11 cellular contexts compared by ENCODE assay signal in the genomic region with DNA sequence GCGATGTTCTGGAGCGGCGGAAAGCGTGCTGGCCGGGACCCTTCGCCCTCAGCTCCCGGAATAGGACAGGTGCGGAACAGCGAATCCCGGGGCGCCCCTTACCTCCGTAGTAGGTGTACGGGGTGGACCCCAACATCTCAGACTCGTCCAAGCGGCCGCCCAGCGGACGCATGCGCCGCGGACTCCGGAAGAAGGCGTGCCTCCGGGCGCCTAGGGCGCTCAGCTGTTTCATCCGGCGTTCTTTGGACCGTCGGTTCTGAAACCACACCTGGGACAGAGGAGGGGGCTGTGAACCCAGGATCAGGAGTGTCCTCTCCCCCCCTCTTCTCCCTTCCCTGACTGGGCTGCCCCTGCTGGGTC. TPM values are rescaled to one million over a fixed set of nuclear protein-coding genes. Genes with fewer than 3 reads are reported as not detected.
DNase-seq lines count a peak whose midpoint lies in the region; ATAC-seq and TF ChIP-seq lines count a peak whose summit lies in the region.
"Had no signal": no experiment of that assay in that cellular context is flagged by ENCODE, and none has a peak within 500 bp of the region (broad histone marks: within the 10 kb centered on the region; RNA-seq: fewer than 3 reads in every experiment).

No MANE protein-coding gene starts in this region.

- TF ChIP-seq RAD21 in SK-N-SH (IDR thresholded peaks at IDR 0.05; ENCODE audit: low read length), result no peak

- intact Hi-C loops in activated T-helper 1 cell treated with anti-CD3 and anti-CD28 coated beads, Interleukin-12 subunit alpha, Interleukin-12 subunit beta, Interleukin-2, Interleukin-4 antibody, amounts not matched to agents 30 ng/mL and 10 ng/mL and 1 ng/mL, durations not matched to agents 14 hours and 24 hours and 36 hours (cut with micrococcal nuclease), result loop anchor here (5.0 kb wide), 2 partner anchors 935 to 1200 kb away; no protein-coding TSS in a partner anchor
- intact Hi-C loops in spleen (cut with DNase I; ENCODE audit: low total_unique reads), result loop anchor here (10.0 kb wide), 1 partner anchor 438 kb away; no protein-coding TSS in a partner anchor
- intact Hi-C loops in uterus (cut with DNase I; ENCODE audit: low total_unique reads), result no loop called here

- no peak overlapping the region for H3K27ac ChIP-seq in SK-N-SH (ENCODE audit: low read depth in 2 of 2, low read length in 1 of 2)
- no peak overlapping the region for H3K27ac ChIP-seq in spleen
- H3K27ac ChIP-seq in uterus, result no peak overlapping the region

- H3K9me3 ChIP-seq in SK-N-SH (no peaks in the 10 kb centered on the region), iPS-15b (ENCODE audit: control insufficient read depth, insufficient read depth, low read length) (no peaks in the 10 kb centered on the region), spleen (no peaks in the 10 kb centered on the region), uterus (no peaks in the 10 kb centered on the region)

- peaks cover 2% of the 10 kb centered on the region for H3K36me3 Mint-ChIP-seq in activated T-helper 1 cell treated with anti-CD3 and anti-CD28 coated beads, Interleukin-12 subunit alpha, Interleukin-12 subunit beta, Interleukin-2, Interleukin-4 antibody, amounts not matched to agents 30 ng/mL and 10 ng/mL and 1 ng/mL, durations not matched to agents 14 hours and 24 hours and 36 hours (ENCODE audit: low read depth)

- no peak overlapping the region for H2AFZ ChIP-seq in SK-N-SH (ENCODE audit: low read depth)

- peaks cover 12% of the 10 kb centered on the region; the same call in 1 of the 2 replicates for H4K20me1 ChIP-seq in SK-N-SH (ENCODE audit: insufficient read depth)

- H3K9me3 Mint-ChIP-seq in activated T-helper 1 cell treated with anti-CD3 and anti-CD28 coated beads, Interleukin-12 subunit alpha, Interleukin-12 subunit beta, Interleukin-2, Interleukin-4 antibody, amounts not matched to agents 30 ng/mL and 10 ng/mL and 1 ng/mL, durations not matched to agents 14 hours and 24 hours and 36 hours, result no peaks in the 10 kb centered on the region

- WGBS in SK-N-SH (ENCODE audit: low lambda C conversion rate), result 0% methylated on average over 7 of the region's 30 CpGs
- WGBS in spleen, 5 donors, result 3 to 5% (median 4%) methylated on average over 26 to 30 of the region's 30 CpGs

- peak; percentile 40 for DNase-seq in SK-N-SH
- no peak for DNase-seq in activated T-helper 1 cell treated with anti-CD3 and anti-CD28 coated beads, Interleukin-12 subunit alpha, Interleukin-12 subunit beta, Interleukin-2, Interleukin-4 antibody, amounts not matched to agents 30 ng/mL and 10 ng/mL and 1 ng/mL, durations not matched to agents 14 hours and 24 hours and 36 hours (ENCODE audit: low spot score)
- no peak for DNase-seq in spleen
- no peak for DNase-seq in uterus
- no peak for DNase-seq in activated effector memory CD4-positive, alpha-beta T cell treated with anti-CD3 and anti-CD28 coated beads, Interleukin-2, amount 50 U/mL, for 16 hours
- DNase-seq in midbrain (lab: John Stamatoyannopoulos, UW), result no peak
- DNase-seq: activated gamma-delta T cell treated with Interleukin-2 at 50 U/mL for 16 hours, AML-193 had no signal

- peak overlapping the region in 1 of 2 experiments; percentile 29; a peak in 1 of 4 replicates for H3K4me3 ChIP-seq in SK-N-SH (ENCODE audit: low read depth in 2 of 2, low read length in 1 of 2)
- H3K4me3 ChIP-seq in iPS-15b (ENCODE audit: low read depth, low read length), result peak overlapping the region; percentile 62
- peak overlapping the region in 7 of 8 donors; percentile 31 to 65 (median 38) for H3K4me3 ChIP-seq in spleen
- H3K4me3 ChIP-seq in uterus, result no peak overlapping the region

- peaks cover 11% of the 10 kb centered on the region for H3K4me1 Mint-ChIP-seq in activated T-helper 1 cell treated with anti-CD3 and anti-CD28 coated beads, Interleukin-12 subunit alpha, Interleukin-12 subunit beta, Interleukin-2, Interleukin-4 antibody, amounts not matched to agents 30 ng/mL and 10 ng/mL and 1 ng/mL, durations not matched to agents 14 hours and 24 hours and 36 hours (ENCODE audit: low read depth)

- POLR2A ChIA-PET in SK-N-SH (lab: Yijun Ruan, JAX), result no interaction called here

- H3K9ac ChIP-seq in SK-N-SH, result no peak overlapping the region
- no peak overlapping the region for H3K9ac ChIP-seq in iPS-15b (ENCODE audit: low read depth, low read length)

- no peak for TF ChIP-seq POLR2A in spleen (IDR thresholded peaks at IDR 0.05)
- no peak for TF ChIP-seq POLR2A in uterus (IDR thresholded peaks at IDR 0.05)

- ATAC-seq in SK-N-SH treated with all-trans-retinoic acid at 6 μM for 48 hours, result no peak

- peak overlapping the region; percentile 70 for H3K27ac Mint-ChIP-seq in activated T-helper 1 cell treated with anti-CD3 and anti-CD28 coated beads, Interleukin-12 subunit alpha, Interleukin-12 subunit beta, Interleukin-2, Interleukin-4 antibody, amounts not matched to agents 30 ng/mL and 10 ng/mL and 1 ng/mL, durations not matched to agents 14 hours and 24 hours and 36 hours

- H3K27me3 Mint-ChIP-seq in activated T-helper 1 cell treated with anti-CD3 and anti-CD28 coated beads, Interleukin-12 subunit alpha, Interleukin-12 subunit beta, Interleukin-2, Interleukin-4 antibody, amounts not matched to agents 30 ng/mL and 10 ng/mL and 1 ng/mL, durations not matched to agents 14 hours and 24 hours and 36 hours (ENCODE audit: insufficient read depth), result peaks cover 57% of the 10 kb centered on the region

- H3K4me1 ChIP-seq in SK-N-SH (ENCODE audit: control insufficient read depth in 1 of 2, insufficient read depth in 2 of 2, low read depth in 1 of 2, low read length in 1 of 2) (no peaks in the 10 kb centered on the region; a peak in 1 of 4 replicates), iPS-15b (ENCODE audit: control insufficient read depth, insufficient read depth, low read length) (peaks cover 15% of the 10 kb centered on the region), spleen (peaks cover 32 to 82% (median 64%) of the 10 kb centered on the region in 6 donors), uterus (peaks cover 0 to 20% of the 10 kb centered on the region in 2 donors)

- no peaks in the 10 kb centered on the region for H3K9me2 ChIP-seq in SK-N-SH

- H3K79me2 ChIP-seq in SK-N-SH (ENCODE audit: insufficient read depth), result no peaks in the 10 kb centered on the region

- peak overlapping the region; percentile 50 for H3K4me2 ChIP-seq in SK-N-SH

- no peaks in the 10 kb centered on the region for H3F3A ChIP-seq in SK-N-SH (replicated peaks; ENCODE audit: insufficient read depth)

- H3K4me3 Mint-ChIP-seq in activated T-helper 1 cell treated with anti-CD3 and anti-CD28 coated beads, Interleukin-12 subunit alpha, Interleukin-12 subunit beta, Interleukin-2, Interleukin-4 antibody, amounts not matched to agents 30 ng/mL and 10 ng/mL and 1 ng/mL, durations not matched to agents 14 hours and 24 hours and 36 hours, result peak overlapping the region; percentile 13

- H3K36me3 ChIP-seq in SK-N-SH (replicated peaks in 1 of 2; ENCODE audit: control insufficient read depth in 1 of 2, insufficient read depth in 2 of 2, low read length in 1 of 2) (no peaks in the 10 kb centered on the region), iPS-15b (ENCODE audit: control insufficient read depth, insufficient read depth, low read length) (peaks cover 2% of the 10 kb centered on the region), spleen (no peaks in the 10 kb centered on the region), uterus (no peaks in the 10 kb centered on the region)

- CTCF ChIA-PET in SK-N-SH (lab: Yijun Ruan, JAX), result no interaction called here

- TF ChIP-seq CTCF in SK-N-SH (IDR thresholded peaks at IDR 0.05) (no peak), spleen (IDR thresholded peaks at IDR 0.05 in 8 of 11, conservative IDR thresholded peaks at IDR 0.05 in 3 of 11) (peak in 1 of 11 experiments; percentile 6), uterus (IDR thresholded peaks at IDR 0.05) (no peak)

- H3K27me3 ChIP-seq in SK-N-SH (ENCODE audit: insufficient read depth) (peaks cover 95% of the 10 kb centered on the region), iPS-15b (ENCODE audit: control insufficient read depth, insufficient read depth, low read length) (peaks cover 99% of the 10 kb centered on the region), spleen (replicated peaks in 1 of 7) (peaks cover 4 to 100% (median 99%) of the 10 kb centered on the region in 7 donors), uterus (peaks cover 19 to 73% of the 10 kb centered on the region in 2 donors)

- TF ChIP-seq EP300 in SK-N-SH (IDR thresholded peaks at IDR 0.05; ENCODE audit: borderline replicate concordance in 1 of 2, low read depth in 1 of 2, low read length in 1 of 2), result no peak

TF ChIP-seq in SK-N-SH, 30 proteins besides CTCF, POLR2A, EP300 and RAD21 (continues in another document):
- TF ChIP-seq RFX5 (IDR thresholded peaks at IDR 0.05; ENCODE audit: low read length), result no peak
- TF ChIP-seq RXRA (IDR thresholded peaks at IDR 0.05; ENCODE audit: borderline replicate concordance, low read depth), result no peak
- TF ChIP-seq MXI1 (IDR thresholded peaks at IDR 0.05; ENCODE audit: low read depth, low read length), result no peak
- TF ChIP-seq RCOR1 (IDR thresholded peaks at IDR 0.05; ENCODE audit: low read length), result no peak
- peak; percentile 47 for TF ChIP-seq NRF1 (IDR thresholded peaks at IDR 0.05; ENCODE audit: low read depth, low read length)

TF ChIP-seq in SK-N-SH treated with all-trans-retinoic acid at 6 μM for 48 hours, 23 proteins besides CTCF, POLR2A, EP300 and RAD21:
- no peak for TF ChIP-seq ZC3H10 (CRISPR knock-in tag; IDR thresholded peaks at IDR 0.05)
TF ChIP-seq in SK-N-SH treated with all-trans-retinoic acid at 6 μM for 48 hours: peak in this region for 0.

RNA-seq across cellular contexts. Expression of a gene that starts 4.5 kb away (rescaled TPM):
- polyA plus RNA-seq in SK-N-SH (2012; rRNA removed) (not detected in 2 replicates), spleen (not detected)
- not detected in 2 replicates for polyA plus RNA-seq in SK-N-SH (2012; cell fraction: cytosol; rRNA removed)
- 0.01 TPM in 1 of 2 replicates, not detected in the other for polyA plus RNA-seq in SK-N-SH (2012; cell fraction: nucleus; rRNA removed)
- total RNA-seq in activated T-helper 1 cell treated with anti-CD3 and anti-CD28 coated beads, Interleukin-12 subunit alpha, Interleukin-12 subunit beta, Interleukin-2, Interleukin-4 antibody, amounts not matched to agents 30 ng/mL and 10 ng/mL and 1 ng/mL, durations not matched to agents 14 hours and 24 hours and 36 hours, result not detected in 2 replicates
- total RNA-seq in spleen (not detected), uterus (not detected)
- total RNA-seq: lower leg skin had no signal

RNA-seq across cellular contexts. Expression of a gene that starts 45.0 kb away (rescaled TPM):
- polyA plus RNA-seq in SK-N-SH (2012; rRNA removed) (32.4 and 33.7 TPM in 2 replicates), spleen (10 to 100 TPM in 1 of 3 donors, 1 to 10 TPM in 2; 5.2 to 12.1 (median 8.9) TPM)
- 16.7 and 24.6 TPM in 2 replicates for polyA plus RNA-seq in SK-N-SH (2012; cell fraction: cytosol; rRNA removed)
- 28.1 and 36.0 TPM in 2 replicates for polyA plus RNA-seq in SK-N-SH (2012; cell fraction: nucleus; rRNA removed)
- total RNA-seq in activated T-helper 1 cell treated with anti-CD3 and anti-CD28 coated beads, Interleukin-12 subunit alpha, Interleukin-12 subunit beta, Interleukin-2, Interleukin-4 antibody, amounts not matched to agents 30 ng/mL and 10 ng/mL and 1 ng/mL, durations not matched to agents 14 hours and 24 hours and 36 hours, result 0.52 and 0.54 TPM in 2 replicates
- total RNA-seq in spleen (1 to 10 TPM; 2.0 to 8.4 (median 4.7) TPM), uterus (1 to 10 TPM in 1 of 4 donors, under 1 TPM in 2, not detected in 1; 0.26 to 3.0 (median 0.61) TPM)

Comparison
In these comparisons a context has a peak if more than half of its experiments do, and no peak if none do; other contexts are left out.
1. H3K4me3 ChIP-seq: peak in iPS-15b (single experiment) and spleen (7 of 8); none in uterus (0 of 2).